In genomic region chr12:104456417-104456949, GRCh38 we compare ENCODE assay signal across 8 cellular contexts. TPM values are rescaled to one million over a fixed set of nuclear protein-coding genes. Genes with fewer than 3 reads are reported as not detected.
A peak's percentile ranks its signal among the peaks of the same experiment; 100 is the strongest.
DNase-seq lines count a peak whose midpoint lies in the region; TF ChIP-seq lines count a peak whose summit lies in the region.

Gene CHST11, plus strand, starts transcription at chr12:104456948.

- H3K4me1 ChIP-seq in cardiac muscle cell (ENCODE audit: low read depth) (peaks cover 14% of the 10 kb centered on the region), ovary (ENCODE audit: insufficient read depth) (no peaks in the 10 kb centered on the region), tibial artery (peaks cover 0 to 14% (median 6%) of the 10 kb centered on the region in 4 donors)

- no peak for TF ChIP-seq POLR2A in NB4 (IDR thresholded peaks at IDR 0.05; ENCODE audit: extremely low read depth, insufficient read length)
- TF ChIP-seq POLR2A in ovary (IDR thresholded peaks at IDR 0.05) = no peak

- no peaks in the 10 kb centered on the region for H3K36me3 ChIP-seq in cardiac muscle cell
- H3K36me3 ChIP-seq in ovary = no peaks in the 10 kb centered on the region
- H3K36me3 ChIP-seq in tibial artery = no peaks in the 10 kb centered on the region

- TF ChIP-seq EP300 in ovary (IDR thresholded peaks at IDR 0.05) = no peak

- H3K9me3 ChIP-seq in cardiac muscle cell (ENCODE audit: low read depth) (no peaks in the 10 kb centered on the region), ovary (no peaks in the 10 kb centered on the region), tibial artery (no peaks in the 10 kb centered on the region)

- H3K27me3 ChIP-seq in cardiac muscle cell (no peaks in the 10 kb centered on the region), ovary (no peaks in the 10 kb centered on the region), tibial artery (no peaks in the 10 kb centered on the region)

- H3K4me3 ChIP-seq in NB4 (ENCODE audit: low read depth, low read length) (peak within 1 kb of the TSS; percentile 88), cardiac muscle cell (peak within 1 kb of the TSS; percentile 88), ovary (peak within 1 kb of the TSS; percentile 72), tibial artery (peak within 1 kb of the TSS; percentile 59 to 72)

- 0 to 1% (median 0%) methylated on average over 46 to 47 of the region's 47 CpGs for WGBS in ovary, 3 donors

- TF ChIP-seq CTCF in NB4 (IDR thresholded peaks at IDR 0.05; ENCODE audit: low read depth, low read length) (no peak), cardiac muscle cell (IDR thresholded peaks at IDR 0.05; ENCODE audit: low read depth, low read length) (peak; percentile 33), ovary (IDR thresholded peaks at IDR 0.05) (peak in 1 of 3 donors; percentile 28), tibial artery (IDR thresholded peaks at IDR 0.05) (peak; percentile 51 to 52)

- DNase-seq in GM03348 (ENCODE audit: low spot score) (peak; percentile 98), HEK293T (ENCODE audit: extremely low spot score) (peak; percentile 95), NB4 (ENCODE audit: low read depth) (peak; percentile 99), SW480 (ENCODE audit: low spot score) (peak; percentile 92), cardiac muscle cell (ENCODE audit: low read depth in 1 of 2, low spot score in 1 of 2) (peak; percentile 95 to 96), ovary (peak; percentile 72 to 84 (median 73)), tibial artery (peak; percentile 85 to 92)
- peak; percentile 34 for DNase-seq in activated naive CD8-positive, alpha-beta T cell treated with anti-CD3 and anti-CD28 coated beads, Interleukin-2, amount 50 U/mL, for 16 hours (ENCODE audit: low read depth, low spot score)

- intact Hi-C loops in ovary (cut with DNase I) = loop anchor here in 1 of 4 donors (10.0 kb wide), 1 partner anchor 408 kb away; no protein-coding TSS in a partner anchor
- intact Hi-C loops in tibial artery (cut with DNase I; ENCODE audit: low total_unique reads) = loop anchor here (5.0 kb wide), 3 partner anchors 216 to 1836 kb away; no protein-coding TSS in a partner anchor

- POLR2A ChIA-PET in HEK293T (lab: Yijun Ruan, JAX) = interaction anchor here (0.7 to 1.6 kb wide), 5 partner anchors 10 to 501 kb away, joined by 3 to 4 read pairs (median 3); partner anchors contain the start of gene SLC41A2

- peak within 1 kb of the TSS; percentile 65 for H3K27ac ChIP-seq in cardiac muscle cell
- H3K27ac ChIP-seq in ovary = peak within 1 kb of the TSS; percentile 39 to 57
- H3K27ac ChIP-seq in tibial artery = peak within 1 kb of the TSS; percentile 79 to 81

- CTCF ChIA-PET in HEK293T (lab: Yijun Ruan, JAX) = interaction anchor here (1.1 to 2.0 kb wide), 2 partner anchors 75 to 279 kb away, joined by 3 to 5 read pairs; no protein-coding TSS in a partner anchor

TF ChIP-seq in HEK293T, 16 proteins besides CTCF, POLR2A, EP300 and RAD21:
- no peak for TF ChIP-seq L3MBTL2 (conservative IDR thresholded peaks at IDR 0.05)
- 0 out of 2 replicates have a peak, but pooled peaks have one; percentile 23 for TF ChIP-seq CTBP1 (IDR thresholded peaks at IDR 0.05; ENCODE audit: borderline replicate concordance)
- no peak for TF ChIP-seq ZNF384 (IDR thresholded peaks at IDR 0.05)
- peak; percentile 52; the same call in 1 of the 2 replicates for TF ChIP-seq FOXM1 (IDR thresholded peaks at IDR 0.05; ENCODE audit: borderline replicate concordance)

RNA-seq across cellular contexts. Expression of gene CHST11, which starts in this region (rescaled TPM):
- 29.8 and 39.8 TPM in 2 replicates for total RNA-seq in cardiac muscle cell
- 20.5 and 24.2 TPM in 2 replicates for polyA plus RNA-seq in cardiac muscle cell
- 10 to 100 TPM in 5 of 7 donors, 1 to 10 TPM in 2; 4.2 to 39.9 (median 20.1) TPM for total RNA-seq in ovary
- 10 to 100 TPM in 1 of 2 donors, 1 to 10 TPM in 1; 4.0 to 23.7 TPM for polyA plus RNA-seq in ovary

Comparison
In these comparisons a context has a peak if more than half of its experiments do, and no peak if none do; other contexts are left out.
1. Peak in every context shown above with its lines: DNase-seq, H3K4me3 ChIP-seq and H3K27ac ChIP-seq.
2. DNase-seq: peak in every context shown above with its lines; median percentile 99 in NB4; 98 in GM03348; 96 in cardiac muscle cell; 95 in HEK293T; 92 in SW480; 88 in tibial artery; 73 in ovary; 34 in activated naive CD8-positive, alpha-beta T cell treated with anti-CD3 and anti-CD28 coated beads, Interleukin-2, amount 50 U/mL, for 16 hours.